ENCODE assay signal across 8 cellular contexts in the genomic region with DNA sequence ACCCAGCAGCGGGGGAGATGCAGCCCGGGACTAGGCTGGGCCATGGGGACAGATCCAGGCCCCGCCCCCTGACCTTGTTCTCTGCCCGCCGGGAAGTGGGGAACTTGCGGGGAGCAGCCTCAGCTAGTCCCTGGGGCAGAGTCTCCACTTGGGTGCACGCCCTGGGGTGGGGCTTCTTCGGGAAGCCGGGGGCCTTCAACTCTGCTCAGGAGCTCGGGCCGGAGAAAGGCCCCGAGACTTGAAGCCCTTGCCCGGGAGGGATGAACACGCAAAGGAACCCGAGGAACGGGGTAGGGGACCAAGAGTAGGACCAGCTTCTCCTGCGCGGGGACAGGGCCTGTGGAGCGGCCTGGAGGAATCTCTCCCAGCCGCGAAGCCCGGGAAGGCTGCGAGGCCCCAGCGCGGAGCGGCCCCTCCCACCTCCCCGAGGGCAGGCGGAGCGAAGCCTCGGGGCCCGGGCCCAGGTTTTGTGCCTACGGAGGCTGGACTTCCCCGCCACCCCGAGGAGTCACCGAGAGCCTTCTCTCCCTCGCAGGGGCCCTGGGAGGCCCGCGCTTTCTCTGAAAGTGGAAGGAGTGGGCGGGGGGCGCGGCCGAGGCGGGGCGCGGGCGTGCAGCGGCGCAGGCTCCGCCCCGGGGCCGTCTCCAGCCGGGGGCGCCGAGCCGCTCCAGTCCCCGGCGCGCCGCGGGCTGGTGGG. TPM values are rescaled to one million over a fixed set of nuclear protein-coding genes. Genes with fewer than 3 reads are reported as not detected.
DNase-seq lines count a peak whose midpoint lies in the region; ATAC-seq and TF ChIP-seq lines count a peak whose summit lies in the region.

ITPKA (plus strand) TSS at position 670 of the 697 bp plus-strand sequence. CDS start 54 bp downstream, outside the sequence.

- DNase-seq in BE2C (peak; percentile 84), NCI-H774 (lab: John Stamatoyannopoulos, UW) (peak; percentile 47), epidermal melanocyte (ENCODE audit: insufficient read length, low spot score) (peak; percentile 55), myocyte (ENCODE audit: low read depth) (peak; percentile 64)
- peak; percentile 68 for DNase-seq in activated CD8-positive, alpha-beta memory T cell treated with anti-CD3 and anti-CD28 coated beads, Interleukin-2, amount 50 U/mL, for 24 hours (ENCODE audit: extremely low read depth)
- peak; percentile 81 to 85 for DNase-seq in stimulated activated CD8-positive, alpha-beta memory T cell treated with anti-CD3 and anti-CD28 coated beads, Interleukin-7, amount 100 ng/mL, for 4 hours (ENCODE audit: low read depth in 2 of 2)

- H3K4me3 ChIP-seq in BE2C (ENCODE audit: low read depth, low read length): peak within 1 kb of the TSS; percentile 70

- peak; percentile 61 for ATAC-seq in HG03342 (IDR thresholded peaks at IDR 0.05; ENCODE audit: unreplicated experiment)

- no peaks in the 10 kb centered on the region for H3K9me3 ChIP-seq in BE2C

- peaks cover 5% of the 10 kb centered on the region for H3K4me1 ChIP-seq in BE2C

- peaks cover 5% of the 10 kb centered on the region for H3K27me3 ChIP-seq in BE2C

- TF ChIP-seq CTCF in BE2C (IDR thresholded peaks at IDR 0.05; ENCODE audit: low read depth, low read length): no peak

- no peaks in the 10 kb centered on the region for H3K36me3 ChIP-seq in BE2C

- peak; percentile 63 for TF ChIP-seq POLR2A in GM19099 (IDR thresholded peaks at IDR 0.05; ENCODE audit: extremely low read depth, insufficient read length, low read depth)

RNA-seq across cellular contexts. Expression of gene ITPKA, which starts in this region (rescaled TPM):
- polyA plus RNA-seq in BE2C (2012; ENCODE audit: insufficient read depth, insufficient read length, low read depth): 0.63 TPM
- 6.2 and 10.7 TPM in 2 replicates for total RNA-seq in myocyte
- polyA plus RNA-seq in myocyte (2012): 1.1 TPM

Comparison
In these comparisons a context has a peak if more than half of its experiments do, and no peak if none do; other contexts are left out.
1. Peak in every context shown above with its lines: DNase-seq, ATAC-seq and H3K4me3 ChIP-seq.